8 cellular contexts compared by ENCODE assay signal in the genomic region with DNA sequence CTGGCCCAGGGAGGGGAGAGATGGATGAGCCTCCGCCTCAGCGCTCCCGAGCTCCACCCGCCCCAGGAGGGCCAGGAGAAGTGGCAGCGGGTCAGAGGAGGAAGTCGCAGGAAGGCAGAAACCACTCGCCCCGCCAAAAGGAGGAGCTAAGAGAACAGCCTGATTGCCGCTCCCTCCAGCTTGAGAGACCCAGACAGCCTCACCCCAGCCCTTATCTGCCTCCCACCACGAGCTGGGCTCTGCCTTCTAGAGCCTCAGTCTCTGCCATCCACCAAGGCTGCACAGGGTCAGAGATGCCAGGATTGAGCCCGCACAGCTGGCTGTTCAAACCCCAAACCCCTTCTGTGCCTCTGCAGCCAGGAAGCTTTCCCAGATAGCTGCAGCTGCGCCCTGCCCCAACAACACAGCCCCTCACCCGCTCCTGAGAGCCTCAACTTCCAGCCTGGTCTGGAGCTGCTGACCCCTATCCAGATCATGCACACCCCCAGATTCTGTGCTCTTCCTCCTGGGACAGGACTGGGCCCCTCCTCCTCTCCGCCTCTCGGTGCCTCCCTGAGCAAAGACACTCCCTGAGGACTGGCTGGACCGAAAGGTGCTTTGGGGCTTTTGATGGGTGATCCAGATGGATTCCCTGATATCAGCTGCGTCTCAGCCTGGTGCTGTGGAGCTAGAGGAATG. TPM values are rescaled to one million over a fixed set of nuclear protein-coding genes. Genes with fewer than 3 reads are reported as not detected.
DNase-seq lines count a peak whose midpoint lies in the region; ATAC-seq and TF ChIP-seq lines count a peak whose summit lies in the region.

No MANE protein-coding gene starts in this region.

- peak; percentile 53 to 78 (median 63) for DNase-seq in CD8-positive, alpha-beta memory T cell
- DNase-seq in HEK293T (ENCODE audit: extremely low spot score) (peak; percentile 51), NCI-H510A treated with DMSO at 0.1 percent for 48 hours (lab: John Stamatoyannopoulos, UW) (peak; percentile 93)
- peak; percentile 81 for DNase-seq in activated CD4-positive, alpha-beta T cell treated with anti-CD3 and anti-CD28 coated beads for 48 hours
- DNase-seq in effector memory CD4-positive, alpha-beta T cell = peak; percentile 47 to 58 (median 54)
- DNase-seq in stimulated activated CD8-positive, alpha-beta memory T cell treated with anti-CD3 and anti-CD28 coated beads, Interleukin-7, amount 100 ng/mL, for 4 hours (ENCODE audit: low read depth in 2 of 2) = peak; percentile 27 to 53

- POLR2A ChIA-PET in CD8-positive, alpha-beta memory T cell (lab: Charles Lee) = interaction anchor here (0.5 to 1.6 kb wide), 14 partner anchors 10 to 1080 kb away, joined by 3 to 13 read pairs (median 4); partner anchors contain the start of genes CAMKK1, CYB5D2 and ZZEF1
- POLR2A ChIA-PET in HEK293T (lab: Yijun Ruan, JAX) = interaction anchor here (1.1 to 1.7 kb wide), 2 partner anchors 9 to 30 kb away, joined by 3 to 5 read pairs; no protein-coding TSS in a partner anchor

- no peaks in the 10 kb centered on the region for H3K36me3 ChIP-seq in CD8-positive, alpha-beta memory T cell (ENCODE audit: insufficient read depth, low read length)
- no peaks in the 10 kb centered on the region for H3K36me3 ChIP-seq in effector memory CD4-positive, alpha-beta T cell (ENCODE audit: control insufficient read depth, insufficient read depth, low read length)

- peaks cover 39 to 48% (median 47%) of the 10 kb centered on the region in 3 donors for H3K4me1 Mint-ChIP-seq in CD8-positive, alpha-beta memory T cell

- H3K9me3 Mint-ChIP-seq in CD8-positive, alpha-beta memory T cell = peaks cover 0 to 2% (median 0%) of the 10 kb centered on the region in 5 donors

- peaks cover 37% of the 10 kb centered on the region for H3K4me1 ChIP-seq in CD8-positive, alpha-beta memory T cell (ENCODE audit: insufficient read depth, low read length)
- peaks cover 34% of the 10 kb centered on the region for H3K4me1 ChIP-seq in effector memory CD4-positive, alpha-beta T cell (ENCODE audit: control insufficient read depth, insufficient read depth, low read length, poor library complexity, severe bottlenecking)
- H3K4me1 ChIP-seq in mononuclear cell (ENCODE audit: insufficient read depth, low read length) = peaks cover 66% of the 10 kb centered on the region

- H3K27ac ChIP-seq in CD8-positive, alpha-beta memory T cell (ENCODE audit: low read depth, low read length) = peak overlapping the region; percentile 84
- H3K27ac ChIP-seq in effector memory CD4-positive, alpha-beta T cell (ENCODE audit: insufficient read depth, low read length, poor library complexity, severe bottlenecking) = peak overlapping the region; percentile 72

- no peak for ATAC-seq in GM21515 (IDR thresholded peaks at IDR 0.05; ENCODE audit: unreplicated experiment)

- H3K27me3 Mint-ChIP-seq in CD8-positive, alpha-beta memory T cell = no peaks in the 10 kb centered on the region

- H3K27me3 ChIP-seq in CD8-positive, alpha-beta memory T cell (ENCODE audit: insufficient read depth, low read length, poor library complexity, severe bottlenecking) = no peaks in the 10 kb centered on the region
- no peaks in the 10 kb centered on the region for H3K27me3 ChIP-seq in effector memory CD4-positive, alpha-beta T cell (replicated peaks; ENCODE audit: control insufficient read depth, insufficient read depth, low read length, poor library complexity, severe bottlenecking)
- no peaks in the 10 kb centered on the region for H3K27me3 ChIP-seq in mononuclear cell (ENCODE audit: insufficient read depth, low read length)

- no peaks in the 10 kb centered on the region for H3K9me3 ChIP-seq in CD8-positive, alpha-beta memory T cell (ENCODE audit: low read length)
- H3K9me3 ChIP-seq in effector memory CD4-positive, alpha-beta T cell (ENCODE audit: control insufficient read depth, low read length) = no peaks in the 10 kb centered on the region
- no peaks in the 10 kb centered on the region for H3K9me3 ChIP-seq in mononuclear cell (ENCODE audit: low read depth, low read length)

- CTCF ChIA-PET in CD8-positive, alpha-beta memory T cell (lab: Charles Lee) = interaction anchor here (0.8 to 3.0 kb wide), 12 partner anchors 13 to 119 kb away, joined by 3 to 17 read pairs (median 4); partner anchors contain the start of gene NCBP3
- CTCF ChIA-PET in HEK293T (lab: Yijun Ruan, JAX) = interaction anchor here (1.3 kb wide), 1 partner anchor 51 kb away, joined by 5 read pairs; no protein-coding TSS in a partner anchor

- H3K36me3 Mint-ChIP-seq in CD8-positive, alpha-beta memory T cell = peaks cover 0 to 17% (median 3%) of the 10 kb centered on the region in 3 donors

- H3K4me3 ChIP-seq in CD8-positive, alpha-beta memory T cell (ENCODE audit: low read length) = peak overlapping the region; percentile 78
- peak overlapping the region; percentile 77 for H3K4me3 ChIP-seq in effector memory CD4-positive, alpha-beta T cell (ENCODE audit: insufficient read depth, low read depth, low read length, poor library complexity, severe bottlenecking)
- peak overlapping the region; percentile 77 for H3K4me3 ChIP-seq in mononuclear cell (ENCODE audit: low read length)

- H3K27ac Mint-ChIP-seq in CD8-positive, alpha-beta memory T cell = peak overlapping the region; percentile 88 to 98 (median 97)

- peak overlapping the region; percentile 93 to 97 (median 95) for H3K4me3 Mint-ChIP-seq in CD8-positive, alpha-beta memory T cell

TF ChIP-seq in HEK293T, 16 proteins besides CTCF, POLR2A, EP300 and RAD21:
- TF ChIP-seq L3MBTL2 (conservative IDR thresholded peaks at IDR 0.05) (no peak), ZNF384 (IDR thresholded peaks at IDR 0.05) (no peak), FOXM1 (IDR thresholded peaks at IDR 0.05; ENCODE audit: borderline replicate concordance) (no peak), LEF1 (IDR thresholded peaks at IDR 0.05; ENCODE audit: borderline replicate concordance) (no peak), ARNT (IDR thresholded peaks at IDR 0.05) (no peak), SP1 (IDR thresholded peaks at IDR 0.05) (no peak), TARDBP (IDR thresholded peaks at IDR 0.05) (no peak), BHLHE40 (IDR thresholded peaks at IDR 0.05; ENCODE audit: borderline replicate concordance) (no peak), PKNOX1 (IDR thresholded peaks at IDR 0.05) (no peak), ELF4 (IDR thresholded peaks at IDR 0.05) (no peak), NFRKB (IDR thresholded peaks at IDR 0.05) (no peak), CTBP1 (IDR thresholded peaks at IDR 0.05; ENCODE audit: borderline replicate concordance) (no peak), SUZ12 (IDR thresholded peaks at IDR 0.05) (no peak)

RNA-seq across cellular contexts. Expression of gene ATP2A3, which starts 1.0 kb away (rescaled TPM):
- 100 to 1,000 TPM; 108 to 111 TPM for total RNA-seq in CD8-positive, alpha-beta memory T cell
- 105 TPM for polyA plus RNA-seq in CD8-positive, alpha-beta memory T cell
- total RNA-seq in mononuclear cell = 76.6 TPM

RNA-seq across cellular contexts. Expression of gene P2RX1, which starts 49.0 kb away (rescaled TPM):
- total RNA-seq in CD8-positive, alpha-beta memory T cell = under 1 TPM; 0.13 to 0.22 TPM
- not detected for polyA plus RNA-seq in CD8-positive, alpha-beta memory T cell
- total RNA-seq in mononuclear cell = 31.6 TPM

Comparison
In these comparisons a context has a peak if more than half of its experiments do, and no peak if none do; other contexts are left out.
1. DNase-seq: peak in every context shown above with its lines; median percentile 93 in NCI-H510A treated with DMSO at 0.1 percent for 48 hours; 81 in activated CD4-positive, alpha-beta T cell treated with anti-CD3 and anti-CD28 coated beads for 48 hours; 63 in CD8-positive, alpha-beta memory T cell; 54 in effector memory CD4-positive, alpha-beta T cell; 51 in HEK293T; 40 in stimulated activated CD8-positive, alpha-beta memory T cell treated with anti-CD3 and anti-CD28 coated beads, Interleukin-7, amount 100 ng/mL, for 4 hours.
2. RNA of gene P2RX1, which starts 49.0 kb away (total RNA-seq): 31.6 TPM in mononuclear cell (single experiment); 0.13 to 0.22 TPM in CD8-positive, alpha-beta memory T cell; every median in the first group is over 10 times any median in the second.
3. Peak in every context shown above with its lines, with median percentiles within 50 percentile points of each other: H3K4me3 ChIP-seq.